Comparison of ENCODE assay signal across 16 cellular contexts in genomic region chr2:234643407-234643806, GRCh38.
A peak's percentile ranks its signal among the peaks of the same experiment; 100 is the strongest.
DNase-seq lines count a peak whose midpoint lies in the region; ATAC-seq and TF ChIP-seq lines count a peak whose summit lies in the region.
"Had no signal": no experiment of that assay in that cellular context is flagged by ENCODE, and none has a peak within 500 bp of the region (broad histone marks: within the 10 kb centered on the region; RNA-seq: fewer than 3 reads in every experiment).

No MANE protein-coding gene starts in this region.

- no peaks in the 10 kb centered on the region for H4K20me1 ChIP-seq in IMR-90 (ENCODE audit: insufficient read depth, low read length)
- no peaks in the 10 kb centered on the region for H4K20me1 ChIP-seq in fibroblast of lung (ENCODE audit: control insufficient read depth, extremely low read depth, insufficient read depth, low read length)

- no peaks in the 10 kb centered on the region for H3K79me2 ChIP-seq in fibroblast of lung (ENCODE audit: control insufficient read depth, insufficient read depth, low read length)

- no peak overlapping the region for H2BK20ac ChIP-seq in IMR-90 (ENCODE audit: low read depth, low read length)

- H2BK120ac ChIP-seq in IMR-90 (ENCODE audit: low read depth, low read length), result no peak overlapping the region

- H4K5ac ChIP-seq in IMR-90 (ENCODE audit: low read depth, low read length), result no peak overlapping the region

- no peak overlapping the region for H3K18ac ChIP-seq in IMR-90 (ENCODE audit: low read depth, low read length)

- H3K56ac ChIP-seq in IMR-90 (ENCODE audit: extremely low read depth, insufficient read depth, low read length), result no peak overlapping the region

- H2BK5ac ChIP-seq in IMR-90 (ENCODE audit: low read depth, low read length, poor library complexity, severe bottlenecking), result no peak overlapping the region

- ATAC-seq in IMR-90 (ENCODE audit: low read depth) (no peak), GM21825 (IDR thresholded peaks at IDR 0.05; ENCODE audit: unreplicated experiment) (no peak), HG02588 (IDR thresholded peaks at IDR 0.05; ENCODE audit: unreplicated experiment) (no peak)
- ATAC-seq: T-cell had no signal

- no peaks in the 10 kb centered on the region for H3K9me1 ChIP-seq in IMR-90 (ENCODE audit: insufficient read depth, low read length)

- no peak overlapping the region for H3K4ac ChIP-seq in IMR-90 (ENCODE audit: low read depth, low read length)

- no peaks in the 10 kb centered on the region for H3K36me3 ChIP-seq in IMR-90 (ENCODE audit: control insufficient read depth, insufficient read depth, low read length)
- no peaks in the 10 kb centered on the region for H3K36me3 ChIP-seq in fibroblast of lung (ENCODE audit: control insufficient read depth, insufficient read depth, low read length)

- no peak overlapping the region for H3K4me2 ChIP-seq in IMR-90 (ENCODE audit: low read depth, low read length)
- H3K4me2 ChIP-seq in fibroblast of lung (ENCODE audit: extremely low read depth, insufficient read depth, low read length), result no peak overlapping the region
- H3K4me2 ChIP-seq: PC-9 had no signal

- dilution Hi-C loops in IMR-90 (cut with HindIII; ENCODE audit: low sequenced_read_pairs, unreplicated experiment), result no loop called here

- intact Hi-C loops in IMR-90 (cut with micrococcal nuclease), result no loop called here

- TF ChIP-seq POLR2A in IMR-90 (IDR thresholded peaks at IDR 0.05; ENCODE audit: low read depth, low read length), result no peak

- H3K9me3 ChIP-seq in IMR-90 (ENCODE audit: control insufficient read depth, insufficient read depth, low read length), result peaks cover 15% of the 10 kb centered on the region
- no peaks in the 10 kb centered on the region for H3K9me3 ChIP-seq in fibroblast of lung (ENCODE audit: control insufficient read depth, insufficient read depth, low read depth, low read length)

- CTCF ChIA-PET in IMR-90 (lab: Yijun Ruan, JAX), result interaction anchor here (0.6 kb wide), 1 partner anchor 11 kb away, joined by 7 read pairs; no protein-coding TSS in a partner anchor

- no peak overlapping the region for H3K14ac ChIP-seq in IMR-90 (replicated peaks; ENCODE audit: low read depth, low read length)

- no peak overlapping the region for H3K27ac ChIP-seq in IMR-90 (ENCODE audit: insufficient read depth, low read length)
- H3K27ac ChIP-seq in fibroblast of lung (ENCODE audit: insufficient read depth, low read length), result no peak overlapping the region
- H3K27ac ChIP-seq: PC-9, SK-N-MC had no signal

- TF ChIP-seq CTCF in IMR-90 (conservative IDR thresholded peaks at IDR 0.05; ENCODE audit: low read depth, low read length) (no peak), fibroblast of lung (conservative IDR thresholded peaks at IDR 0.05 in 1 of 2, IDR thresholded peaks at IDR 0.05 in 1 of 2; ENCODE audit: low read depth in 1 of 2, low read length in 2 of 2) (no peak)

- H3K4me1 ChIP-seq in IMR-90 (ENCODE audit: control insufficient read depth, insufficient read depth, low read length), result no peaks in the 10 kb centered on the region
- no peaks in the 10 kb centered on the region for H3K4me1 ChIP-seq in fibroblast of lung (ENCODE audit: control insufficient read depth, extremely low read depth, insufficient read depth, low read length)

- H2AFZ ChIP-seq in IMR-90 (replicated peaks; ENCODE audit: low read length, poor library complexity) (no peak overlapping the region), fibroblast of lung (ENCODE audit: low read length) (no peak overlapping the region)
- H2AFZ ChIP-seq: PC-9 had no signal

- H3K79me1 ChIP-seq in IMR-90 (ENCODE audit: low read depth in 1 of 2, low read length in 2 of 2), result no peaks in the 10 kb centered on the region

- H4K91ac ChIP-seq in IMR-90 (ENCODE audit: insufficient read depth, low read depth, low read length), result no peak overlapping the region

- H2AK9ac ChIP-seq in IMR-90 (replicated peaks; ENCODE audit: low read depth, low read length, poor library complexity), result no peak overlapping the region

- H2BK15ac ChIP-seq in IMR-90 (ENCODE audit: low read depth, low read length), result no peak overlapping the region

- H3K27me3 ChIP-seq in IMR-90 (ENCODE audit: control insufficient read depth, insufficient read depth, low read length), result no peaks in the 10 kb centered on the region
- H3K27me3 ChIP-seq in fibroblast of lung (ENCODE audit: control insufficient read depth, insufficient read depth, low read length), result no peaks in the 10 kb centered on the region

- POLR2A ChIA-PET in IMR-90 (lab: Charles Lee; ENCODE audit: unreplicated experiment), result no interaction called here

- no peak overlapping the region for H3K4me3 ChIP-seq in IMR-90 (ENCODE audit: insufficient read depth, low read depth, low read length)
- no peak overlapping the region for H3K4me3 ChIP-seq in fibroblast of lung (replicated peaks in 1 of 4; ENCODE audit: control extremely low read depth in 1 of 4, insufficient read depth in 1 of 4, low read depth in 3 of 4, low read length in 4 of 4)
- H3K4me3 ChIP-seq: SK-N-MC had no signal

- no peak overlapping the region for H4K8ac ChIP-seq in IMR-90 (ENCODE audit: low read depth in 2 of 2, low read length in 2 of 2)

- WGBS in IMR-90 (ENCODE audit: extremely low coverage in 2 of 2, insufficient read length in 1 of 2), 2 experiments, result no CpG with 5 or more reads among the region's 2 CpGs

- no peak overlapping the region for H3K9ac ChIP-seq in IMR-90 (ENCODE audit: low read depth, low read length)
- H3K9ac ChIP-seq in fibroblast of lung (ENCODE audit: insufficient read depth, low read length), result no peak overlapping the region

- TF ChIP-seq RAD21 in IMR-90 (IDR thresholded peaks at IDR 0.05; ENCODE audit: low read length), result no peak

- no TSS peak for BruUV-seq in IMR-90 (replicated peaks; lab: Mats Ljungman, UMichigan)

- no peak overlapping the region for H2AK5ac ChIP-seq in IMR-90 (ENCODE audit: low read depth, low read length)

- peak; percentile 6 for DNase-seq in NCI-H2227 (lab: John Stamatoyannopoulos, UW; ENCODE audit: unreplicated experiment)
- DNase-seq in NCI-H2227 treated with DMSO at 0.1 percent for 48 hours (lab: John Stamatoyannopoulos, UW), result no peak
- peak; percentile 35 for DNase-seq in ELR (ENCODE audit: low read depth)
- peak; percentile 22 for DNase-seq in IMR-90
- DNase-seq in fibroblast of lung (ENCODE audit: low read depth in 2 of 2), result peak; percentile 14 to 33
- no peak for DNase-seq in G401 (ENCODE audit: low spot score)
- DNase-seq: CD4-positive, alpha-beta memory T cell; GDM1; NCI-H2171; NCI-H524; T-cell; T1000 had no signal

- in situ Hi-C loops in IMR-90 (cut with MboI; ENCODE audit: low sequenced_read_pairs), result no loop called here
- in situ Hi-C loops in G401 (cut with HindIII; ENCODE audit: low sequenced_read_pairs), result no loop called here

- no peak overlapping the region for H3K23ac ChIP-seq in IMR-90 (ENCODE audit: low read depth, low read length)

TF ChIP-seq in IMR-90, 13 proteins besides CTCF, POLR2A, EP300 and RAD21:
- TF ChIP-seq RCOR1 (IDR thresholded peaks at IDR 0.05; ENCODE audit: insufficient replicate concordance, low read length), result no peak
- TF ChIP-seq, protein P1, sequence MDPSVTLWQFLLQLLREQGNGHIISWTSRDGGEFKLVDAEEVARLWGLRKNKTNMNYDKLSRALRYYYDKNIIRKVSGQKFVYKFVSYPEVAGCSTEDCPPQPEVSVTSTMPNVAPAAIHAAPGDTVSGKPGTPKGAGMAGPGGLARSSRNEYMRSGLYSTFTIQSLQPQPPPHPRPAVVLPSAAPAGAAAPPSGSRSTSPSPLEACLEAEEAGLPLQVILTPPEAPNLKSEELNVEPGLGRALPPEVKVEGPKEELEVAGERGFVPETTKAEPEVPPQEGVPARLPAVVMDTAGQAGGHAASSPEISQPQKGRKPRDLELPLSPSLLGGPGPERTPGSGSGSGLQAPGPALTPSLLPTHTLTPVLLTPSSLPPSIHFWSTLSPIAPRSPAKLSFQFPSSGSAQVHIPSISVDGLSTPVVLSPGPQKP (IDR thresholded peaks at IDR 0.05; ENCODE audit: borderline replicate concordance, low read depth, low read length), result no peak
- TF ChIP-seq, protein P2, sequence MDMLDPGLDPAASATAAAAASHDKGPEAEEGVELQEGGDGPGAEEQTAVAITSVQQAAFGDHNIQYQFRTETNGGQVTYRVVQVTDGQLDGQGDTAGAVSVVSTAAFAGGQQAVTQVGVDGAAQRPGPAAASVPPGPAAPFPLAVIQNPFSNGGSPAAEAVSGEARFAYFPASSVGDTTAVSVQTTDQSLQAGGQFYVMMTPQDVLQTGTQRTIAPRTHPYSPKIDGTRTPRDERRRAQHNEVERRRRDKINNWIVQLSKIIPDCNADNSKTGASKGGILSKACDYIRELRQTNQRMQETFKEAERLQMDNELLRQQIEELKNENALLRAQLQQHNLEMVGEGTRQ (IDR thresholded peaks at IDR 0.05; ENCODE audit: low read depth, low read length), result no peak
- no peak for TF ChIP-seq MXI1 (IDR thresholded peaks at IDR 0.05; ENCODE audit: borderline replicate concordance, low read depth, low read length)
- TF ChIP-seq FOS (IDR thresholded peaks at IDR 0.05; ENCODE audit: low read depth, low read length), result no peak
- TF ChIP-seq BHLHE40 (IDR thresholded peaks at IDR 0.05; ENCODE audit: low read depth, low read length), result no peak
- no peak for TF ChIP-seq SMC3 (IDR thresholded peaks at IDR 0.05; ENCODE audit: low read depth, low read length)
- no peak for TF ChIP-seq NFE2L2 (IDR thresholded peaks at IDR 0.05; ENCODE audit: low read depth, low read length)
- no peak for TF ChIP-seq CHD1 (IDR thresholded peaks at IDR 0.05; ENCODE audit: low read depth, low read length)
- no peak for TF ChIP-seq RFX5 (IDR thresholded peaks at IDR 0.05; ENCODE audit: low read depth, low read length)
- TF ChIP-seq MAZ (IDR thresholded peaks at IDR 0.05; ENCODE audit: borderline replicate concordance, low read depth, low read length), result no peak
- TF ChIP-seq MAFK (IDR thresholded peaks at IDR 0.05; ENCODE audit: low read depth, low read length), result no peak
- no peak for TF ChIP-seq CEBPB (IDR thresholded peaks at IDR 0.05; ENCODE audit: low read depth, low read length)

Comparison
In these comparisons a context has a peak if more than half of its experiments do, and no peak if none do; other contexts are left out.
1. DNase-seq: peak in NCI-H2227 (single experiment), ELR (single experiment), IMR-90 (single experiment) and fibroblast of lung (2 of 2); none in NCI-H2227 treated with DMSO at 0.1 percent for 48 hours (single experiment) and G401 (single experiment).